ENCODE assay signal across 8 cellular contexts in the genomic region with DNA sequence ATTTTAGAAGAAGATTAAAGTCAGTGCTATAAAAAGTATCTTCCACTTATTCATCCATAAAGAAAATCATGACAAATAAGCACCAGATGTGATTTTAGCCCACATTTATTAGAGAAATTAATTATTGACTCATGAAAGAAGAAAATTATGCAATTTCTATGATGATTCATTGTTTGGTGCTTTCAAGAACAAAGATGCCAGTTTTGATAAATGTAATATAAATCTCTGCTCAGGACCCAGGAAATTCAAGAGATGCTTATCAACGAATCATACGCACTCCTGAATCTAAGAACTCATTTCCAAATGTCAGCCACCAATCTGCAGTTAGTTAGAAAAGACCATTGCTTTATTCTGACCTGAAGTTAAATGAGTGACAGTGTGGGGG.
DNase-seq lines count a peak whose midpoint lies in the region; ATAC-seq and TF ChIP-seq lines count a peak whose summit lies in the region.

No MANE protein-coding gene starts in this region.

- H3K9me3 ChIP-seq in CD8-positive, alpha-beta T cell (ENCODE audit: low read length), result no peaks in the 10 kb centered on the region
- H3K9me3 ChIP-seq in OCI-LY7 (ENCODE audit: low read length) (no peaks in the 10 kb centered on the region), duodenal mucosa (ENCODE audit: control insufficient read depth in 1 of 2, low read length in 2 of 2) (no peaks in the 10 kb centered on the region), neuronal stem cell (replicated peaks in 1 of 2; ENCODE audit: control insufficient read depth in 2 of 2, insufficient read depth in 1 of 2, low read depth in 1 of 2, low read length in 2 of 2) (no peaks in the 10 kb centered on the region)

- H3K4me3 ChIP-seq in CD8-positive, alpha-beta T cell (ENCODE audit: low read depth, low read length), result no peak overlapping the region
- H3K4me3 ChIP-seq in OCI-LY7 (ENCODE audit: low read depth, low read length, poor library complexity, severe bottlenecking) (no peak overlapping the region), duodenal mucosa (ENCODE audit: low read depth in 1 of 2, low read length in 2 of 2) (peak overlapping the region; percentile 63 to 65), neuronal stem cell (ENCODE audit: low read length in 2 of 2) (no peak overlapping the region)

- WGBS in neuronal stem cell (ENCODE audit: extremely low coverage in 2 of 2, insufficient read length in 2 of 2, insufficient replicate concordance in 1 of 2), 2 donors, result no CpG with 5 or more reads among the region's 2 CpGs

- no peak overlapping the region for H3K23ac ChIP-seq in neuronal stem cell (ENCODE audit: low read depth, low read length, poor library complexity)

- no peak overlapping the region for H3K27ac Mint-ChIP-seq in CD8-positive, alpha-beta T cell

- CTCF ChIA-PET in CD8-positive, alpha-beta T cell (lab: Charles Lee), result interaction anchor here (0.8 to 2.6 kb wide), 5 partner anchors 8 to 232 kb away, joined by 3 to 21 read pairs (median 5); no protein-coding TSS in a partner anchor
- CTCF ChIA-PET in OCI-LY7 (lab: Charles Lee; ENCODE audit: unreplicated experiment), result no interaction called here

- H3K9me2 ChIP-seq in OCI-LY7 (ENCODE audit: insufficient read depth, low read length), result no peaks in the 10 kb centered on the region

- peak overlapping the region; percentile 53 for H3K4me3 Mint-ChIP-seq in CD8-positive, alpha-beta T cell

- H3K9ac ChIP-seq in duodenal mucosa (ENCODE audit: low read depth in 1 of 2, low read length in 2 of 2) (peak overlapping the region in 1 of 2 donors; percentile 52), neuronal stem cell (ENCODE audit: low read depth, low read length, poor library complexity) (no peak overlapping the region)

- no peaks in the 10 kb centered on the region for H3K36me3 ChIP-seq in CD8-positive, alpha-beta T cell (ENCODE audit: insufficient read depth, low read length)
- H3K36me3 ChIP-seq in OCI-LY7 (ENCODE audit: insufficient read depth, low read length), result no peaks in the 10 kb centered on the region
- H3K36me3 ChIP-seq in duodenal mucosa (ENCODE audit: control insufficient read depth in 1 of 2, insufficient read depth in 2 of 2, low read length in 2 of 2), result no peaks in the 10 kb centered on the region
- no peaks in the 10 kb centered on the region for H3K36me3 ChIP-seq in neuronal stem cell (replicated peaks in 1 of 2; ENCODE audit: control insufficient read depth in 2 of 2, insufficient read depth in 2 of 2, low read length in 2 of 2)

- no peak overlapping the region for H3K18ac ChIP-seq in neuronal stem cell (ENCODE audit: low read length)

- no peaks in the 10 kb centered on the region for H3K79me2 ChIP-seq in OCI-LY7 (ENCODE audit: insufficient read depth, low read depth, low read length)

- H2AFZ ChIP-seq in OCI-LY7 (ENCODE audit: low read length) (peak overlapping the region; percentile 31; the same call in 1 of the 2 replicates), neuronal stem cell (ENCODE audit: low read length) (peak overlapping the region; percentile 67)

- TF ChIP-seq CTCF in CD8-positive, alpha-beta T cell (IDR thresholded peaks at IDR 0.05), result no peak
- TF ChIP-seq CTCF in OCI-LY7 (conservative IDR thresholded peaks at IDR 0.05; ENCODE audit: low read length), result no peak

- H3K14ac ChIP-seq in neuronal stem cell (ENCODE audit: low read length), result no peak overlapping the region

- ATAC-seq in CD8-positive, alpha-beta T cell, result no peak
- ATAC-seq in esophagus mucosa (no peak), HG03135 (IDR thresholded peaks at IDR 0.05; ENCODE audit: unreplicated experiment) (no peak)

- no peak overlapping the region for H2AK5ac ChIP-seq in neuronal stem cell (ENCODE audit: low read depth, low read length)

- H3K27ac ChIP-seq in CD8-positive, alpha-beta T cell (ENCODE audit: low read depth, low read length), result no peak overlapping the region
- H3K27ac ChIP-seq in OCI-LY7 (ENCODE audit: low read depth, low read length, poor library complexity, severe bottlenecking), result no peak overlapping the region
- no peak overlapping the region for H3K27ac ChIP-seq in duodenal mucosa (ENCODE audit: low read depth, low read length)
- no peak overlapping the region for H3K27ac ChIP-seq in neuronal stem cell (replicated peaks; ENCODE audit: low read length)

- intact Hi-C loops in CD8-positive, alpha-beta T cell (cut with DNase I, micrococcal nuclease), result loop anchor here (2.0 to 10.0 kb wide), 7 partner anchors 99 to 1566 kb away; partner anchors contain the start of gene EPB41L2 (in 1 of the 2)
- intact Hi-C loops in OCI-LY7 (cut with micrococcal nuclease; ENCODE audit: unreplicated experiment), result loop anchor here (5.0 kb wide), 2 partner anchors 79 to 99 kb away; no protein-coding TSS in a partner anchor

- peak overlapping the region; percentile 34; the same call in 1 of the 2 replicates for H3K4me2 ChIP-seq in OCI-LY7 (ENCODE audit: low read length)
- no peak overlapping the region for H3K4me2 ChIP-seq in neuronal stem cell (ENCODE audit: insufficient read depth, low read length, poor library complexity, severe bottlenecking)

- DNase-seq in CD8-positive, alpha-beta T cell, result no peak
- DNase-seq in OCI-LY7 (ENCODE audit: low spot score) (no peak), neuronal stem cell (ENCODE audit: low spot score) (no peak), HuH-7.5 (ENCODE audit: low spot score) (no peak), NCI-H82 treated with DMSO at 0.1 percent for 48 hours (lab: John Stamatoyannopoulos, UW; ENCODE audit: unreplicated experiment) (no peak)

- no peak overlapping the region for H2BK15ac ChIP-seq in neuronal stem cell (ENCODE audit: low read length)

- BruUV-seq in OCI-LY7 (replicated peaks; lab: Mats Ljungman, UMichigan), result no TSS peak

- H2BK120ac ChIP-seq in neuronal stem cell (ENCODE audit: low read depth, low read length), result no peak overlapping the region

- no peaks in the 10 kb centered on the region for H4K20me1 ChIP-seq in OCI-LY7 (ENCODE audit: insufficient read depth, low read length)

- H2BK5ac ChIP-seq in neuronal stem cell (ENCODE audit: low read length), result no peak overlapping the region

- no peak overlapping the region for H4K91ac ChIP-seq in neuronal stem cell (ENCODE audit: low read depth, low read length, poor library complexity)

- POLR2A ChIA-PET in CD8-positive, alpha-beta T cell (lab: Charles Lee), result no interaction called here
- POLR2A ChIA-PET in OCI-LY7 (lab: Charles Lee), result no interaction called here

- no peaks in the 10 kb centered on the region for H3K36me3 Mint-ChIP-seq in CD8-positive, alpha-beta T cell

- H3K27me3 ChIP-seq in CD8-positive, alpha-beta T cell (ENCODE audit: insufficient read depth, low read length), result no peaks in the 10 kb centered on the region
- H3K27me3 ChIP-seq in duodenal mucosa (ENCODE audit: control insufficient read depth in 1 of 2, insufficient read depth in 2 of 2, low read length in 2 of 2) (no peaks in the 10 kb centered on the region), neuronal stem cell (ENCODE audit: control insufficient read depth in 3 of 3, insufficient read depth in 3 of 3, low read depth in 1 of 3, low read length in 3 of 3) (no peaks in the 10 kb centered on the region)

- H3K4me1 ChIP-seq in CD8-positive, alpha-beta T cell (ENCODE audit: insufficient read depth, low read length), result peaks cover 4% of the 10 kb centered on the region
- no peaks in the 10 kb centered on the region for H3K4me1 ChIP-seq in OCI-LY7 (ENCODE audit: insufficient read depth, low read length, poor library complexity, severe bottlenecking)
- peaks cover 8 to 24% of the 10 kb centered on the region in 2 donors for H3K4me1 ChIP-seq in duodenal mucosa (ENCODE audit: control insufficient read depth in 1 of 2, insufficient read depth in 2 of 2, low read length in 2 of 2)
- peaks cover 7 to 10% of the 10 kb centered on the region in 2 donors for H3K4me1 ChIP-seq in neuronal stem cell (ENCODE audit: control insufficient read depth in 2 of 2, insufficient read depth in 1 of 2, low read depth in 1 of 2, low read length in 2 of 2)

- H3K27me3 Mint-ChIP-seq in CD8-positive, alpha-beta T cell (ENCODE audit: low read depth), result no peaks in the 10 kb centered on the region

- H4K8ac ChIP-seq in neuronal stem cell (ENCODE audit: low read depth, low read length), result no peak overlapping the region

- H3K79me1 ChIP-seq in neuronal stem cell (ENCODE audit: low read depth, low read length), result no peaks in the 10 kb centered on the region

- peaks cover 9% of the 10 kb centered on the region for H3K4me1 Mint-ChIP-seq in CD8-positive, alpha-beta T cell (ENCODE audit: low read depth)

- no peak overlapping the region for H2BK12ac ChIP-seq in neuronal stem cell (ENCODE audit: low read length)

- no peaks in the 10 kb centered on the region for H3K9me3 Mint-ChIP-seq in CD8-positive, alpha-beta T cell

- no peak overlapping the region for H3K4ac ChIP-seq in neuronal stem cell (ENCODE audit: low read length)

Comparison
In these comparisons a context has a peak if more than half of its experiments do, and no peak if none do; other contexts are left out.
1. H3K4me3 ChIP-seq: peak in duodenal mucosa (2 of 2); none in CD8-positive, alpha-beta T cell (single experiment), OCI-LY7 (single experiment) and neuronal stem cell (0 of 2).